In the genomic region with DNA sequence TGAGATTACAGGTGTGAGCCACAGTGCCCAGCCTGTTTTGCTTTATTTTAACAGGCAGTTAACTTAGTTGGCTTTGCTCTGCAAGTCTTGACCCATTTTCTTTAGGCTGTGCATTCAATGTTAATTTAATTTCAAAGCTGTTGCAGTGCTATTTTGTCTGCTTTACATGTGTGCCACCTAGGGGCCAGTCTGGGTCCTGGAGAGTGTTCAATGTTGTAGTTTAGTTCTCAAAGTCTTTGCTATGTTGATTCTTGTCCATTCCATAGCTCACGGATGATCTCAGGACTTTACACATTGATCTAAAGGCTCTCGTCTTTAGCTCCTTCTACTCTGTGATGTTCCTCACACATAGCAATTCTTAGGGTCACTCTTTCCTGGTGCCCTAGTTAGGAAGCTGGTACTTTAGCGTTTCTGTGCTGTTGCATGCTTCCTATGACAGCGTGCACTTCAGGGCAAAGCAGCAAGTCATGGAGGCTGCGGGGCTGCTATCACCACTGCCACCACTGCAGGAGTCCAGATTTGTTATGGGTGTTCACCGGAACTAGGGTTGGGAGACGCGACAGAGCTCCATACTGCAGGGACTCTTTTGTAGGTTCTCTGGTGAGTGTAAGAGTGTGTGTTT, we compare ENCODE assay signal across 2 cellular contexts.
TF ChIP-seq lines count a peak whose summit lies in the region.

No MANE protein-coding gene starts in this region.

TF ChIP-seq in GM23338, 12 proteins besides CTCF, POLR2A, EP300 and RAD21:
- TF ChIP-seq NANOG (IDR thresholded peaks at IDR 0.05; ENCODE audit: borderline replicate concordance) (no peak), ETS1 (IDR thresholded peaks at IDR 0.05) (no peak), EZH2 (IDR thresholded peaks at IDR 0.05; ENCODE audit: low read depth, unreplicated experiment) (no peak), POLR2AphosphoS5 (IDR thresholded peaks at IDR 0.05; ENCODE audit: low read depth) (no peak), ZNF114 (CRISPR knock-in tag; IDR thresholded peaks at IDR 0.05) (no peak), ZNF462 (CRISPR knock-in tag; IDR thresholded peaks at IDR 0.05) (no peak)
- TF ChIP-seq, protein P1, sequence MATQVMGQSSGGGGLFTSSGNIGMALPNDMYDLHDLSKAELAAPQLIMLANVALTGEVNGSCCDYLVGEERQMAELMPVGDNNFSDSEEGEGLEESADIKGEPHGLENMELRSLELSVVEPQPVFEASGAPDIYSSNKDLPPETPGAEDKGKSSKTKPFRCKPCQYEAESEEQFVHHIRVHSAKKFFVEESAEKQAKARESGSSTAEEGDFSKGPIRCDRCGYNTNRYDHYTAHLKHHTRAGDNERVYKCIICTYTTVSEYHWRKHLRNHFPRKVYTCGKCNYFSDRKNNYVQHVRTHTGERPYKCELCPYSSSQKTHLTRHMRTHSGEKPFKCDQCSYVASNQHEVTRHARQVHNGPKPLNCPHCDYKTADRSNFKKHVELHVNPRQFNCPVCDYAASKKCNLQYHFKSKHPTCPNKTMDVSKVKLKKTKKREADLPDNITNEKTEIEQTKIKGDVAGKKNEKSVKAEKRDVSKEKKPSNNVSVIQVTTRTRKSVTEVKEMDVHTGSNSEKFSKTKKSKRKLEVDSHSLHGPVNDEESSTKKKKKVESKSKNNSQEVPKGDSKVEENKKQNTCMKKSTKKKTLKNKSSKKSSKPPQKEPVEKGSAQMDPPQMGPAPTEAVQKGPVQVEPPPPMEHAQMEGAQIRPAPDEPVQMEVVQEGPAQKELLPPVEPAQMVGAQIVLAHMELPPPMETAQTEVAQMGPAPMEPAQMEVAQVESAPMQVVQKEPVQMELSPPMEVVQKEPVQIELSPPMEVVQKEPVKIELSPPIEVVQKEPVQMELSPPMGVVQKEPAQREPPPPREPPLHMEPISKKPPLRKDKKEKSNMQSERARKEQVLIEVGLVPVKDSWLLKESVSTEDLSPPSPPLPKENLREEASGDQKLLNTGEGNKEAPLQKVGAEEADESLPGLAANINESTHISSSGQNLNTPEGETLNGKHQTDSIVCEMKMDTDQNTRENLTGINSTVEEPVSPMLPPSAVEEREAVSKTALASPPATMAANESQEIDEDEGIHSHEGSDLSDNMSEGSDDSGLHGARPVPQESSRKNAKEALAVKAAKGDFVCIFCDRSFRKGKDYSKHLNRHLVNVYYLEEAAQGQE (IDR thresholded peaks at IDR 0.05; ENCODE audit: unreplicated experiment) = no peak

TF ChIP-seq in GM12878, 131 proteins besides CTCF, POLR2A, EP300 and RAD21:
- TF ChIP-seq, protein P1 (IDR thresholded peaks at IDR 0.05; ENCODE audit: low read depth, low read length) = no peak
- TF ChIP-seq STAT3 (IDR thresholded peaks at IDR 0.05; ENCODE audit: low read depth, low read length) (no peak), SMC3 (IDR thresholded peaks at IDR 0.05; ENCODE audit: borderline replicate concordance, low read length) (peak; percentile 52; the same call in 1 of the 2 replicates), CBX3 (IDR thresholded peaks at IDR 0.05; ENCODE audit: borderline replicate concordance, low read depth) (no peak)
